ENCODE assay signal across 21 cellular contexts in the genomic region with DNA sequence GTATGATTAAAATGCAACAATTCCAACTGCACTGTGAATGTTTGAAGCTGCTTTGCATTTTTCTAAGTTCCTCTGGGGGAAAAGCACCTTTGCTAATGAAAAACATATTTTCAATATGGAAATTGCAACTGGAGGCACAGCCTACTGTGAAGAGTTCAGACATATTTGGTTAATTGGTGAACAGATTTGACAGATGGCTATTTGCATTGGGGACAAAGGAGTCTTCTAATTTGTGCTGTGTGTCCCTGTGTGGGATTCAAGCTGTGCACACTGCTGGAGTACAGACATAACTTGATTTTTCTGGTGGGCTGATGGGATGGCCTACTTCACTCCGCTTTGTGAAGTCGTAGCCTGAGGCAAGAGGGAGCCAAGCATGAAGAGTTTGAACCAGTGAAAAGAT. TPM values are rescaled to one million over a fixed set of nuclear protein-coding genes. Genes with fewer than 3 reads are reported as not detected.
A peak's percentile ranks its signal among the peaks of the same experiment; 100 is the strongest.
DNase-seq lines count a peak whose midpoint lies in the region; ATAC-seq, FAIRE-seq and TF ChIP-seq lines count a peak whose summit lies in the region.
"Had no signal": no experiment of that assay in that cellular context is flagged by ENCODE, and none has a peak within 500 bp of the region (broad histone marks: within the 10 kb centered on the region; RNA-seq: fewer than 3 reads in every experiment).

No MANE protein-coding gene starts in this region.

- no peak overlapping the region for H3K14ac ChIP-seq in H1 (ENCODE audit: insufficient read length)

- H2BK15ac ChIP-seq in H1 (ENCODE audit: low read length) = no peak overlapping the region

- BruUV-seq in A673 (replicated peaks; lab: Mats Ljungman, UMichigan) = no TSS peak

- H3K36me3 Mint-ChIP-seq in type B pancreatic cell = no peaks in the 10 kb centered on the region
- H3K36me3 Mint-ChIP-seq: T-cell had no signal

- H3K27ac Mint-ChIP-seq in type B pancreatic cell = no peak overlapping the region
- H3K27ac Mint-ChIP-seq: CD4-positive, CD25-positive, alpha-beta regulatory T cell; T-cell had no signal

- no peak for TF ChIP-seq RAD21 in H1 (IDR thresholded peaks at IDR 0.05 in 1 of 2, conservative IDR thresholded peaks at IDR 0.05 in 1 of 2; ENCODE audit: low read depth in 2 of 2, low read length in 2 of 2)

- in situ Hi-C loops in HAP-1 (cut with MboI; ENCODE audit: low sequenced_read_pairs) = no loop called here

- peaks cover 14% of the 10 kb centered on the region for H3K9me3 ChIP-seq in A673 (ENCODE audit: low read depth, low read length, poor library complexity, severe bottlenecking)
- peaks cover 3% of the 10 kb centered on the region; the same call in 1 of the 2 replicates for H3K9me3 ChIP-seq in HAP-1
- peaks cover 7 to 14% of the 10 kb centered on the region in 2 experiments; a peak in 2 of 4 replicates for H3K9me3 ChIP-seq in H1 (ENCODE audit: insufficient read depth in 2 of 2, low read depth in 1 of 2, low read length in 1 of 2)
- no peaks in the 10 kb centered on the region for H3K9me3 ChIP-seq in ascending aorta

- intact Hi-C loops in A673 (cut with micrococcal nuclease; ENCODE audit: unreplicated experiment) (no loop called here), ascending aorta (cut with DNase I) (no loop called here)

- peak; percentile 93 for DNase-seq in A673 (ENCODE audit: low spot score)
- peak; percentile 17 to 50 for DNase-seq in HAP-1 (ENCODE audit: low spot score in 2 of 2)
- DNase-seq in NCI-H2171 treated with DMSO at 0.1 percent for 48 hours (lab: John Stamatoyannopoulos, UW) = peak; percentile 56
- no peak for DNase-seq in H1 (ENCODE audit: low read depth in 1 of 2, low spot score in 2 of 2)
- no peak for DNase-seq in ascending aorta (ENCODE audit: low spot score in 2 of 2)
- no peak for DNase-seq in type B pancreatic cell (ENCODE audit: extremely low spot score, unreplicated experiment)
- no peak for DNase-seq in RKO (ENCODE audit: low spot score)
- DNase-seq: CD4-positive, CD25-positive, alpha-beta regulatory T cell; DND-41; GDM1; GM23248; KG1; NCI-H1105; NCI-H2029; NCI-H446; T-cell had no signal

- H3K23me2 ChIP-seq in H1 (ENCODE audit: low read depth, low read length) = no peaks in the 10 kb centered on the region

- no peak for TF ChIP-seq POLR2A in H1 (IDR thresholded peaks at IDR 0.05; ENCODE audit: control extremely low read depth in 1 of 2, low read depth in 2 of 2, low read length in 2 of 2)

- H3K4me1 Mint-ChIP-seq in type B pancreatic cell (ENCODE audit: unreplicated experiment) = peaks cover 13% of the 10 kb centered on the region

- H3K27me3 ChIP-seq in A673 (replicated peaks; ENCODE audit: insufficient read depth, low read depth, low read length, poor library complexity) (no peaks in the 10 kb centered on the region), HAP-1 (ENCODE audit: low read depth) (no peaks in the 10 kb centered on the region), H1 (replicated peaks in 1 of 4; ENCODE audit: control insufficient read depth in 3 of 4, extremely low read depth in 1 of 4, insufficient read depth in 3 of 4, low read length in 3 of 4) (no peaks in the 10 kb centered on the region), ascending aorta (no peaks in the 10 kb centered on the region)
- H3K27me3 ChIP-seq: SJSA1 had no signal

- H3K27me3 Mint-ChIP-seq in type B pancreatic cell = no peaks in the 10 kb centered on the region

- no peak overlapping the region for H4K8ac ChIP-seq in H1 (ENCODE audit: extremely low read depth, insufficient read depth, low read length)

- TF ChIP-seq CTCF in A673 (conservative IDR thresholded peaks at IDR 0.05; ENCODE audit: low read depth, low read length) (no peak), H1 (IDR thresholded peaks at IDR 0.05; ENCODE audit: control extremely low read depth in 1 of 3, insufficient read depth in 1 of 3, low read depth in 1 of 3, low read length in 3 of 3) (no peak), ascending aorta (IDR thresholded peaks at IDR 0.05) (no peak), type B pancreatic cell (conservative IDR thresholded peaks at IDR 0.05) (no peak)

- no peak for TF ChIP-seq EP300 in H1 (IDR thresholded peaks at IDR 0.05; ENCODE audit: borderline replicate concordance in 1 of 2, low read depth in 2 of 2, low read length in 2 of 2)

- no peak overlapping the region for H3K4me2 ChIP-seq in H1 (ENCODE audit: insufficient read depth in 1 of 2, low read depth in 2 of 2, low read length in 2 of 2)
- H3K4me2 ChIP-seq: A549 had no signal

- H3K9me3 Mint-ChIP-seq in type B pancreatic cell = no peaks in the 10 kb centered on the region
- H3K9me3 Mint-ChIP-seq: T-cell had no signal

- CTCF ChIA-PET in A673 (lab: Charles Lee) = interaction anchor here (0.6 kb wide), 1 partner anchor 48 kb away, joined by 3 read pairs; no protein-coding TSS in a partner anchor
- CTCF ChIA-PET in H1 (lab: Charles Lee; ENCODE audit: partially characterized antibody) = no interaction called here

- H2BK120ac ChIP-seq in H1 (replicated peaks; ENCODE audit: low read depth, low read length) = no peak overlapping the region

- H3K36me3 ChIP-seq in A673 (ENCODE audit: insufficient read depth, low read length, poor library complexity, severe bottlenecking) = no peaks in the 10 kb centered on the region
- H3K36me3 ChIP-seq in HAP-1 (replicated peaks) = no peaks in the 10 kb centered on the region
- no peaks in the 10 kb centered on the region; a peak in 2 of 8 replicates for H3K36me3 ChIP-seq in H1 (ENCODE audit: control insufficient read depth in 2 of 4, insufficient read depth in 4 of 4, low read length in 3 of 4)
- H3K36me3 ChIP-seq in ascending aorta = no peaks in the 10 kb centered on the region
- H3K36me3 ChIP-seq: SJSA1 had no signal

- H2AK5ac ChIP-seq in H1 (ENCODE audit: low read depth, low read length) = no peak overlapping the region

- no peaks in the 10 kb centered on the region for H3K79me1 ChIP-seq in H1 (ENCODE audit: low read depth, low read length)

- no peak for ATAC-seq in HG02588 (IDR thresholded peaks at IDR 0.05; ENCODE audit: unreplicated experiment)
- ATAC-seq: A549, T-cell had no signal

- H3K4me3 ChIP-seq in A673 (ENCODE audit: low read depth, low read length, poor library complexity, severe bottlenecking) = no peak overlapping the region
- H3K4me3 ChIP-seq in HAP-1 = no peak overlapping the region
- no peak overlapping the region for H3K4me3 ChIP-seq in H1 (ENCODE audit: extremely low read depth in 1 of 4, insufficient read depth in 2 of 4, low read depth in 3 of 4, low read length in 4 of 4)
- no peak overlapping the region for H3K4me3 ChIP-seq in ascending aorta
- H3K4me3 ChIP-seq: A549, GM23248, SJSA1 had no signal

- H3K23ac ChIP-seq in H1 (ENCODE audit: insufficient read length) = no peak overlapping the region

- no peak overlapping the region for H4K91ac ChIP-seq in H1 (replicated peaks; ENCODE audit: insufficient read length, low read length)

- H2AFZ ChIP-seq in H1 (ENCODE audit: low read length) = no peak overlapping the region
- H2AFZ ChIP-seq: GM23248 had no signal

- H3K79me2 ChIP-seq in H1 (ENCODE audit: control insufficient read depth in 1 of 2, insufficient read depth in 2 of 2, low read length in 2 of 2) = no peaks in the 10 kb centered on the region

- FAIRE-seq in H1 (lab: Jason Lieb, UNC) = no peak
- FAIRE-seq: A549, GM19239 had no signal

- H4K20me1 ChIP-seq in H1 (replicated peaks in 1 of 2; ENCODE audit: control insufficient read depth in 1 of 2, insufficient read depth in 2 of 2, low read length in 2 of 2) = no peaks in the 10 kb centered on the region

- no peak overlapping the region for H4K5ac ChIP-seq in H1 (ENCODE audit: insufficient read length, low read depth, low read length)

- no peak overlapping the region for H3K4ac ChIP-seq in H1 (replicated peaks; ENCODE audit: insufficient read length, low read depth, low read length)

- no peak overlapping the region for H3K9ac ChIP-seq in H1 (replicated peaks in 1 of 4; ENCODE audit: extremely low read depth in 1 of 4, low read depth in 3 of 4, low read length in 3 of 4)
- H3K9ac ChIP-seq: GM23248 had no signal

- no peak overlapping the region; the same call in 1 of the 2 replicates for H2BK20ac ChIP-seq in H1 (ENCODE audit: low read length)

- H3K56ac ChIP-seq in H1 (replicated peaks; ENCODE audit: insufficient read length, low read depth, low read length) = no peak overlapping the region

- H3K4me1 ChIP-seq in A673 (ENCODE audit: insufficient read depth, low read length, poor library complexity, severe bottlenecking) (peaks cover 43% of the 10 kb centered on the region), HAP-1 (no peaks in the 10 kb centered on the region), H1 (replicated peaks in 1 of 4; ENCODE audit: control insufficient read depth in 3 of 4, insufficient read depth in 4 of 4, low read length in 3 of 4) (peaks cover 0 to 16% (median 4%) of the 10 kb centered on the region in 4 experiments; a peak in 3 of 7 replicates), ascending aorta (no peaks in the 10 kb centered on the region)
- H3K4me1 ChIP-seq: A549, SJSA1 had no signal

- 92% methylated on average over 2 of the region's 2 CpGs; no CpG with 5 or more reads in 1 of the 2 experiments for WGBS in H1 (ENCODE audit: extremely low coverage in 1 of 2, insufficient coverage in 1 of 2, insufficient read length in 1 of 2, insufficient replicate concordance in 2 of 2, low coverage in 1 of 2, low lambda C conversion rate in 2 of 2, missing lambda C conversion rate in 1 of 2), 2 experiments

- POLR2A ChIA-PET in A673 (lab: Charles Lee; ENCODE audit: low non-redundant PET) = no interaction called here
- POLR2A ChIA-PET in H1 (lab: Charles Lee; ENCODE audit: partially characterized antibody) = no interaction called here

- H3K18ac ChIP-seq in H1 (ENCODE audit: extremely low read depth, low read length) = no peak overlapping the region

- H3K27ac ChIP-seq in A673 (ENCODE audit: low read depth, low read length, poor library complexity, severe bottlenecking) = peak overlapping the region; percentile 52
- no peak overlapping the region for H3K27ac ChIP-seq in H1 (ENCODE audit: low read depth, low read length)
- H3K27ac ChIP-seq in ascending aorta = no peak overlapping the region
- H3K27ac ChIP-seq: A549, GM23248, SJSA1 had no signal

- no peak overlapping the region for H2BK5ac ChIP-seq in H1 (ENCODE audit: low read depth, low read length)

- H2BK12ac ChIP-seq in H1 (ENCODE audit: low read depth, low read length) = peak overlapping the region; percentile 31; the same call in 1 of the 2 replicates

- no peak overlapping the region for H3K4me3 Mint-ChIP-seq in type B pancreatic cell
- H3K4me3 Mint-ChIP-seq: CD4-positive, CD25-positive, alpha-beta regulatory T cell; T-cell had no signal

RNA-seq across cellular contexts. Expression of a gene that starts 40.7 kb away (rescaled TPM):
- total RNA-seq in A673 (2021) (5.4 and 6.2 TPM in 2 replicates), ascending aorta (8.3 TPM), type B pancreatic cell (ENCODE audit: low replicate concordance) (1.1 and 2.4 TPM in 2 replicates)
- 0.42 and 1.2 TPM in 2 replicates for total RNA-seq in H1 (2021; fragmentation: NEBNext Ultra II Directional; extraction: Animal tissue kit (Norgen Biotek cat#: 25700))
- 1.00 and 2.4 TPM in 2 replicates for polyA plus RNA-seq in H1 (2011; rRNA removed)
- polyA plus RNA-seq in H1 (2011; cell fraction: cytosol; rRNA removed) = 2.1 TPM
- polyA plus RNA-seq in H1 (2011; cell fraction: nucleus; rRNA removed) = 2.7 TPM
- 0.89 to 1.3 TPM (median 1.00 TPM) in 4 replicates for polyA plus RNA-seq in H1 (2012, experiment 1 of 2)
- polyA plus RNA-seq in H1 (2012, experiment 2 of 2) = 0.51 TPM
- polyA plus RNA-seq in H1 (2013, experiment 1 of 2) = 0.87 TPM
- 0.94 TPM for polyA plus RNA-seq in H1 (2013, experiment 2 of 2)
- 1.3 and 5.8 TPM in 2 replicates for polyA minus RNA-seq in H1 (2011; rRNA and poly(A)+ RNA removed)
- not detected for polyA minus RNA-seq in H1 (2011; cell fraction: cytosol; rRNA and poly(A)+ RNA removed)
- polyA minus RNA-seq in H1 (2011; cell fraction: nucleus; rRNA and poly(A)+ RNA removed) = 7.4 TPM
- total RNA-seq: GM23248, SJSA1 had no signal
- polyA plus RNA-seq: GM23248 had no signal

RNA-seq across cellular contexts. Expression of a gene that starts 50.6 kb away (rescaled TPM):
- total RNA-seq in A673 (2021) = 15.7 and 19.6 TPM in 2 replicates
- 3.9 and 4.0 TPM in 2 replicates for total RNA-seq in H1 (2021; fragmentation: NEBNext Ultra II Directional; extraction: Animal tissue kit (Norgen Biotek cat#: 25700))
- 1.3 and 1.8 TPM in 2 replicates for polyA plus RNA-seq in H1 (2011; rRNA removed)
- polyA plus RNA-seq in H1 (2011; cell fraction: cytosol; rRNA removed) = 1.5 TPM
- 1.4 TPM for polyA plus RNA-seq in H1 (2011; cell fraction: nucleus; rRNA removed)
- 2.7 to 3.2 TPM (median 2.9 TPM) in 4 replicates for polyA plus RNA-seq in H1 (2012, experiment 1 of 2)
- 0.91 TPM for polyA plus RNA-seq in H1 (2012, experiment 2 of 2)
- 2.4 TPM for polyA plus RNA-seq in H1 (2013, experiment 1 of 2)
- polyA plus RNA-seq in H1 (2013, experiment 2 of 2) = 2.0 TPM
- 6.1 and 8.9 TPM in 2 replicates for polyA minus RNA-seq in H1 (2011; rRNA and poly(A)+ RNA removed)
- 2.9 TPM for polyA minus RNA-seq in H1 (2011; cell fraction: cytosol; rRNA and poly(A)+ RNA removed)
- polyA minus RNA-seq in H1 (2011; cell fraction: nucleus; rRNA and poly(A)+ RNA removed) = 2.9 TPM
- total RNA-seq in ascending aorta = not detected
- total RNA-seq in type B pancreatic cell (ENCODE audit: low replicate concordance) = 0.10 and 0.41 TPM in 2 replicates
- total RNA-seq: CD4-positive, CD25-positive, alpha-beta regulatory T cell; MCF 10A; T-cell had no signal
- polyA plus RNA-seq: A549; CD4-positive, CD25-positive, alpha-beta regulatory T cell; GM23248 had no signal

Comparison
In these comparisons a context has a peak if more than half of its experiments do, and no peak if none do; other contexts are left out.
1. DNase-seq: peak in A673 (single experiment), HAP-1 (2 of 2) and NCI-H2171 treated with DMSO at 0.1 percent for 48 hours (single experiment); none in H1 (0 of 2), ascending aorta (0 of 2), type B pancreatic cell (single experiment) and RKO (single experiment).